13 cellular contexts compared by ENCODE assay signal in the genomic region with DNA sequence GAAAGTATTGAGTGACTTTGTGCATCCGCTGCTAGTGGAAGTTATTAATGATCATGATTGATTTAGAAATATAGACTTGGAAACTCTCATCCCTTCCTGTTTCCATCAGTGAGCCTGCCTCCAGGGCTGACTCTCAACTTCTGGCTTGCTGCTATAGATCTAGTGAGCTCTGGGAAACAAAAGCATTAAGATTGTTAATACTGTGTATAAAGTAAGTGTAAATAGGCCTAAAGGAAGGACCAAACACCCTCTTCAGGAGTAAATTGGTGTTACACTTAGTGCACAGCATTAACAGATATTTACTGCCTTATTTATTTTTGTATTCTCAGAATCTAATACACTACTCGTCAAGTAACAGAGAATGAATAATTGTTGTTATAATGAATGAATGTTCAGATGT.
DNase-seq lines count a peak whose midpoint lies in the region; ATAC-seq and TF ChIP-seq lines count a peak whose summit lies in the region.
"Had no signal": no experiment of that assay in that cellular context is flagged by ENCODE, and none has a peak within 500 bp of the region (broad histone marks: within the 10 kb centered on the region; RNA-seq: fewer than 3 reads in every experiment).

No MANE protein-coding gene starts in this region.

- H3K9me3 Mint-ChIP-seq in activated naive CD8-positive, alpha-beta T cell treated with anti-CD3 and anti-CD28 coated beads, Interleukin-2, amount 50 U/mL, for 24 hours, result no peaks in the 10 kb centered on the region
- H3K9me3 Mint-ChIP-seq in activated T-helper 17 cell treated with anti-CD3 and anti-CD28 coated beads, Interleukin-2, amount 50 U/mL, for 72 hours, result no peaks in the 10 kb centered on the region

- TF ChIP-seq CTCF in DND-41 (IDR thresholded peaks at IDR 0.05; ENCODE audit: borderline replicate concordance, extremely low read depth, low read length, poor library complexity, severe bottlenecking) (peak; percentile 31), SK-N-SH (IDR thresholded peaks at IDR 0.05) (peak; percentile 23; the same call in 1 of the 2 replicates)

- H3K9me3 ChIP-seq in DND-41 (ENCODE audit: insufficient read depth, low read length, severe bottlenecking) (no peaks in the 10 kb centered on the region), SK-N-SH (no peaks in the 10 kb centered on the region), right cardiac atrium (ENCODE audit: control insufficient read depth, low read length) (no peaks in the 10 kb centered on the region)
- H3K9me3 ChIP-seq: uterus had no signal

- no peak for ATAC-seq in DND-41 (ENCODE audit: insufficient read depth, low read depth)
- ATAC-seq in activated naive CD8-positive, alpha-beta T cell treated with anti-CD3 and anti-CD28 coated beads, Interleukin-2, amount 50 U/mL, for 24 hours, result no peak
- ATAC-seq in right cardiac atrium, result no peak
- ATAC-seq in activated T-helper 17 cell treated with anti-CD3 and anti-CD28 coated beads, Interleukin-2, amount 50 U/mL, for 72 hours (replicated peaks), result no peak

- no peaks in the 10 kb centered on the region for H3K9me2 ChIP-seq in SK-N-SH

- H3K27ac ChIP-seq in DND-41 (ENCODE audit: low read length) (no peak overlapping the region), SK-N-SH (ENCODE audit: low read depth in 2 of 2, low read length in 1 of 2) (no peak overlapping the region), right cardiac atrium (ENCODE audit: low read length) (no peak overlapping the region)
- H3K27ac ChIP-seq: uterus had no signal

- H3K36me3 ChIP-seq in DND-41 (ENCODE audit: insufficient read depth, low read length), result no peaks in the 10 kb centered on the region
- no peaks in the 10 kb centered on the region for H3K36me3 ChIP-seq in SK-N-SH (replicated peaks in 1 of 2; ENCODE audit: control insufficient read depth in 1 of 2, insufficient read depth in 2 of 2, low read length in 1 of 2)
- H3K36me3 ChIP-seq: uterus had no signal

- no peak overlapping the region for H3K27ac Mint-ChIP-seq in activated naive CD8-positive, alpha-beta T cell treated with anti-CD3 and anti-CD28 coated beads, Interleukin-2, amount 50 U/mL, for 24 hours
- H3K27ac Mint-ChIP-seq in activated T-helper 17 cell treated with anti-CD3 and anti-CD28 coated beads, Interleukin-2, amount 50 U/mL, for 72 hours, result no peak overlapping the region
- H3K27ac Mint-ChIP-seq: CD4-positive, CD25-positive, alpha-beta regulatory T cell had no signal

- no peaks in the 10 kb centered on the region for H4K20me1 ChIP-seq in DND-41 (ENCODE audit: insufficient read depth, low read length)
- H4K20me1 ChIP-seq in SK-N-SH (ENCODE audit: insufficient read depth), result no peaks in the 10 kb centered on the region

- TF ChIP-seq EP300 in Ishikawa (IDR thresholded peaks at IDR 0.05; ENCODE audit: borderline replicate concordance) (no peak), SK-N-SH (IDR thresholded peaks at IDR 0.05; ENCODE audit: borderline replicate concordance in 1 of 2, low read depth in 1 of 2, low read length in 1 of 2) (no peak)

- TF ChIP-seq RAD21 in Ishikawa (IDR thresholded peaks at IDR 0.05; ENCODE audit: low read depth), result peak; percentile 23; the same call in 1 of the 2 replicates
- peak; percentile 55 for TF ChIP-seq RAD21 in SK-N-SH (IDR thresholded peaks at IDR 0.05; ENCODE audit: low read length)

- no peak for DNase-seq in DND-41
- peak; percentile 7 for DNase-seq in SK-N-SH
- DNase-seq in kidney glomerular epithelial cell (lab: John Stamatoyannopoulos, UW), result peak; percentile 14
- no peak for DNase-seq in activated naive CD8-positive, alpha-beta T cell treated with anti-CD3 and anti-CD28 coated beads, Interleukin-2, amount 50 U/mL, for 24 hours
- DNase-seq in right cardiac atrium, result no peak
- DNase-seq in HUDEP-2 (lab: John Stamatoyannopoulos, UW; ENCODE audit: unreplicated experiment in 76 of 76), result no peak
- DNase-seq: activated T-cell treated with anti-CD3 and anti-CD28 coated beads, Interleukin-2, amount 50 U/mL, for 48 hours; CD4-positive, CD25-positive, alpha-beta regulatory T cell; MV-4-11; small intestine; uterus had no signal

- no peaks in the 10 kb centered on the region for H3F3A ChIP-seq in SK-N-SH (replicated peaks; ENCODE audit: insufficient read depth)

- POLR2A ChIA-PET in SK-N-SH (lab: Yijun Ruan, JAX), result no interaction called here

- H3K27me3 ChIP-seq in DND-41 (ENCODE audit: insufficient read depth, low read length, poor library complexity) (no peaks in the 10 kb centered on the region), SK-N-SH (ENCODE audit: insufficient read depth) (no peaks in the 10 kb centered on the region), right cardiac atrium (ENCODE audit: control insufficient read depth, insufficient read depth) (no peaks in the 10 kb centered on the region)
- H3K27me3 ChIP-seq: uterus had no signal

- CTCF ChIA-PET in SK-N-SH (lab: Yijun Ruan, JAX), result interaction anchor here (0.6 to 1.3 kb wide), 9 partner anchors 11 to 118 kb away, joined by 3 to 4 read pairs (median 3); no protein-coding TSS in a partner anchor

- no peaks in the 10 kb centered on the region for H3K36me3 Mint-ChIP-seq in activated naive CD8-positive, alpha-beta T cell treated with anti-CD3 and anti-CD28 coated beads, Interleukin-2, amount 50 U/mL, for 24 hours (ENCODE audit: low read depth)
- no peaks in the 10 kb centered on the region for H3K36me3 Mint-ChIP-seq in activated T-helper 17 cell treated with anti-CD3 and anti-CD28 coated beads, Interleukin-2, amount 50 U/mL, for 72 hours (ENCODE audit: low read depth)
- H3K36me3 Mint-ChIP-seq: CD4-positive, CD25-positive, alpha-beta regulatory T cell had no signal

- no peaks in the 10 kb centered on the region for H3K4me1 ChIP-seq in DND-41 (ENCODE audit: insufficient read depth, low read length)
- H3K4me1 ChIP-seq in SK-N-SH (ENCODE audit: control insufficient read depth in 1 of 2, insufficient read depth in 2 of 2, low read depth in 1 of 2, low read length in 1 of 2), result no peaks in the 10 kb centered on the region
- peaks cover 2% of the 10 kb centered on the region for H3K4me1 ChIP-seq in right cardiac atrium (ENCODE audit: control insufficient read depth, insufficient read depth, low read length)
- H3K4me1 ChIP-seq: uterus had no signal

- no peak overlapping the region for H2AFZ ChIP-seq in DND-41 (ENCODE audit: low read depth, low read length)
- H2AFZ ChIP-seq in SK-N-SH (ENCODE audit: low read depth), result no peak overlapping the region

- no peak overlapping the region for H3K4me3 ChIP-seq in DND-41 (ENCODE audit: low read depth in 1 of 2, low read length in 2 of 2)
- no peak overlapping the region for H3K4me3 ChIP-seq in SK-N-SH (ENCODE audit: low read depth in 2 of 2, low read length in 1 of 2)
- no peak overlapping the region for H3K4me3 ChIP-seq in right cardiac atrium (ENCODE audit: low read length)
- H3K4me3 ChIP-seq: uterus had no signal

- H3K9ac ChIP-seq in DND-41 (ENCODE audit: low read depth, low read length) (no peak overlapping the region), SK-N-SH (no peak overlapping the region)

- no peaks in the 10 kb centered on the region for H3K4me1 Mint-ChIP-seq in activated naive CD8-positive, alpha-beta T cell treated with anti-CD3 and anti-CD28 coated beads, Interleukin-2, amount 50 U/mL, for 24 hours
- no peaks in the 10 kb centered on the region for H3K4me1 Mint-ChIP-seq in activated T-helper 17 cell treated with anti-CD3 and anti-CD28 coated beads, Interleukin-2, amount 50 U/mL, for 72 hours
- H3K4me1 Mint-ChIP-seq: CD4-positive, CD25-positive, alpha-beta regulatory T cell had no signal

- H3K4me3 Mint-ChIP-seq in activated naive CD8-positive, alpha-beta T cell treated with anti-CD3 and anti-CD28 coated beads, Interleukin-2, amount 50 U/mL, for 24 hours, result no peak overlapping the region
- no peak overlapping the region for H3K4me3 Mint-ChIP-seq in activated T-helper 17 cell treated with anti-CD3 and anti-CD28 coated beads, Interleukin-2, amount 50 U/mL, for 72 hours
- H3K4me3 Mint-ChIP-seq: CD4-positive, CD25-positive, alpha-beta regulatory T cell had no signal

- H3K79me2 ChIP-seq in DND-41 (ENCODE audit: insufficient read depth, low read length) (no peaks in the 10 kb centered on the region), SK-N-SH (ENCODE audit: insufficient read depth) (no peaks in the 10 kb centered on the region)

- intact Hi-C loops in right cardiac atrium (cut with DNase I), result no loop called here

- H3K4me2 ChIP-seq in DND-41 (ENCODE audit: insufficient read depth, low read length) (no peak overlapping the region), SK-N-SH (no peak overlapping the region)

- WGBS in SK-N-SH (ENCODE audit: low lambda C conversion rate), result 58% methylated on average over 2 of the region's 2 CpGs
- WGBS in right cardiac atrium, result 81% methylated on average over 2 of the region's 2 CpGs

- H3K27me3 Mint-ChIP-seq in activated naive CD8-positive, alpha-beta T cell treated with anti-CD3 and anti-CD28 coated beads, Interleukin-2, amount 50 U/mL, for 24 hours, result no peaks in the 10 kb centered on the region
- H3K27me3 Mint-ChIP-seq in activated T-helper 17 cell treated with anti-CD3 and anti-CD28 coated beads, Interleukin-2, amount 50 U/mL, for 72 hours, result no peaks in the 10 kb centered on the region
- H3K27me3 Mint-ChIP-seq: CD4-positive, CD25-positive, alpha-beta regulatory T cell had no signal

TF ChIP-seq in Ishikawa, 13 proteins besides CTCF, POLR2A, EP300 and RAD21 (continues in another document):
- TF ChIP-seq TEAD4 (IDR thresholded peaks at IDR 0.05) (no peak), TAF1 (IDR thresholded peaks at IDR 0.05; ENCODE audit: low read depth) (no peak), CEBPB (IDR thresholded peaks at IDR 0.05) (no peak), NFIC (IDR thresholded peaks at IDR 0.05) (no peak)
- TF ChIP-seq, protein P1, sequence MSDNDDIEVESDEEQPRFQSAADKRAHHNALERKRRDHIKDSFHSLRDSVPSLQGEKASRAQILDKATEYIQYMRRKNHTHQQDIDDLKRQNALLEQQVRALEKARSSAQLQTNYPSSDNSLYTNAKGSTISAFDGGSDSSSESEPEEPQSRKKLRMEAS (IDR thresholded peaks at IDR 0.05), result no peak

TF ChIP-seq in SK-N-SH, 30 proteins besides CTCF, POLR2A, EP300 and RAD21 (continues in another document):
- TF ChIP-seq RXRA (IDR thresholded peaks at IDR 0.05; ENCODE audit: borderline replicate concordance, low read depth), result no peak
- TF ChIP-seq, protein P2, sequence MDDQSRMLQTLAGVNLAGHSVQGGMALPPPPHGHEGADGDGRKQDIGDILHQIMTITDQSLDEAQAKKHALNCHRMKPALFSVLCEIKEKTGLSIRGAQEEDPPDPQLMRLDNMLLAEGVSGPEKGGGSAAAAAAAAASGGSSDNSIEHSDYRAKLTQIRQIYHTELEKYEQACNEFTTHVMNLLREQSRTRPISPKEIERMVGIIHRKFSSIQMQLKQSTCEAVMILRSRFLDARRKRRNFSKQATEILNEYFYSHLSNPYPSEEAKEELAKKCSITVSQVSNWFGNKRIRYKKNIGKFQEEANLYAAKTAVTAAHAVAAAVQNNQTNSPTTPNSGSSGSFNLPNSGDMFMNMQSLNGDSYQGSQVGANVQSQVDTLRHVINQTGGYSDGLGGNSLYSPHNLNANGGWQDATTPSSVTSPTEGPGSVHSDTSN (IDR thresholded peaks at IDR 0.05), result no peak
- TF ChIP-seq EZH2phosphoT487 (IDR thresholded peaks at IDR 0.05; ENCODE audit: borderline replicate concordance, low read depth), result no peak
- TF ChIP-seq CHD2 (IDR thresholded peaks at IDR 0.05; ENCODE audit: low read length, partially characterized antibody), result no peak
- TF ChIP-seq TEAD4 (IDR thresholded peaks at IDR 0.05; ENCODE audit: borderline replicate concordance, insufficient read depth), result no peak

Comparison
In these comparisons a context has a peak if more than half of its experiments do, and no peak if none do; other contexts are left out.
1. DNase-seq: peak in SK-N-SH (single experiment) and kidney glomerular epithelial cell (single experiment); none in DND-41 (single experiment), activated naive CD8-positive, alpha-beta T cell treated with anti-CD3 and anti-CD28 coated beads, Interleukin-2, amount 50 U/mL, for 24 hours (single experiment), right cardiac atrium (0 of 3) and HUDEP-2 (0 of 76).